9 cellular contexts compared by ENCODE assay signal in genomic region chr1:175338447-175339135, GRCh38.
DNase-seq lines count a peak whose midpoint lies in the region; ATAC-seq, FAIRE-seq and TF ChIP-seq lines count a peak whose summit lies in the region.
"Had no signal": no experiment of that assay in that cellular context is flagged by ENCODE, and none has a peak within 500 bp of the region (broad histone marks: within the 10 kb centered on the region; RNA-seq: fewer than 3 reads in every experiment).

No MANE protein-coding gene starts in this region.

- H3K9me3 ChIP-seq in mesenchymal stem cell (ENCODE audit: control insufficient read depth, low read length) (no peaks in the 10 kb centered on the region), thoracic aorta (no peaks in the 10 kb centered on the region)
- H3K9me3 ChIP-seq: thyroid gland had no signal

- no peak overlapping the region for H3K9ac ChIP-seq in mesenchymal stem cell (ENCODE audit: low read length)

- H3K4me3 ChIP-seq in mesenchymal stem cell (ENCODE audit: insufficient read depth in 1 of 2, low read depth in 1 of 2, low read length in 2 of 2): no peak overlapping the region
- no peak overlapping the region for H3K4me3 ChIP-seq in thoracic aorta
- H3K4me3 ChIP-seq: thyroid gland had no signal

- H3K14ac ChIP-seq in mesenchymal stem cell (ENCODE audit: low read length in 2 of 2): no peak overlapping the region

- FAIRE-seq in GM12891 (lab: Jason Lieb, UNC): peak; percentile 77

- peak; percentile 29 for DNase-seq in GM12891 (ENCODE audit: insufficient read length, low spot score)
- DNase-seq in RPMI8226: peak; percentile 64
- peak in 3 of 4 experiments; percentile 40 to 51 (median 41) for DNase-seq in activated naive CD4-positive, alpha-beta T cell (lab: John Stamatoyannopoulos, UW)
- peak; percentile 3 for DNase-seq in mesenchymal stem cell
- no peak for DNase-seq in thoracic aorta (ENCODE audit: low spot score)
- no peak for DNase-seq in NK-92 treated with Interleukin-12 subunit alpha and Interleukin-12 subunit beta, amount 100 ng/mL, for 24 hours (lab: John Stamatoyannopoulos, UW)
- DNase-seq in NCI-H146 (lab: John Stamatoyannopoulos, UW): no peak

- H3K4ac ChIP-seq in mesenchymal stem cell (ENCODE audit: low read depth in 1 of 2, low read length in 2 of 2): no peak overlapping the region

- H3K4me2 ChIP-seq in mesenchymal stem cell (ENCODE audit: low read length, poor library complexity, severe bottlenecking): no peak overlapping the region

- no peak overlapping the region for H2BK12ac ChIP-seq in mesenchymal stem cell (ENCODE audit: low read length in 2 of 2)

- TF ChIP-seq CTCF in thoracic aorta (IDR thresholded peaks at IDR 0.05): peak; percentile 34

- no peak overlapping the region for H2AK5ac ChIP-seq in mesenchymal stem cell (ENCODE audit: low read length, severe bottlenecking)

- H3K27me3 ChIP-seq in mesenchymal stem cell (ENCODE audit: control insufficient read depth in 1 of 2, insufficient read depth in 1 of 2, low read length in 2 of 2): peaks cover 0 to 4% of the 10 kb centered on the region in 2 experiments
- no peaks in the 10 kb centered on the region for H3K27me3 ChIP-seq in thoracic aorta (replicated peaks; ENCODE audit: insufficient read depth)
- H3K27me3 ChIP-seq: thyroid gland had no signal

- no peak overlapping the region for H4K91ac ChIP-seq in mesenchymal stem cell (ENCODE audit: low read length)

- H3K79me1 ChIP-seq in mesenchymal stem cell (replicated peaks; ENCODE audit: low read length, poor library complexity, severe bottlenecking): no peaks in the 10 kb centered on the region

- 40% methylated on average over 8 of the region's 12 CpGs for WGBS in mesenchymal stem cell

- no peak for TF ChIP-seq POLR2A in GM12891 (IDR thresholded peaks at IDR 0.05; ENCODE audit: low read depth, low read length)

- ATAC-seq in HG02798 (IDR thresholded peaks at IDR 0.05; ENCODE audit: poor library complexity, unreplicated experiment) (peak; percentile 91), thoracic aorta (ENCODE audit: insufficient number of reproducible peaks, low FRiP score, low read depth) (no peak)

- no peak overlapping the region for H3K18ac ChIP-seq in mesenchymal stem cell (ENCODE audit: low read depth in 1 of 2, low read length in 2 of 2)

- H3K27ac ChIP-seq in mesenchymal stem cell (ENCODE audit: low read length, poor library complexity, severe bottlenecking) (no peak overlapping the region), thoracic aorta (no peak overlapping the region)
- H3K27ac ChIP-seq: thyroid gland had no signal

- H3K23ac ChIP-seq in mesenchymal stem cell (ENCODE audit: low read length in 2 of 2): no peak overlapping the region

- no peak overlapping the region for H2BK15ac ChIP-seq in mesenchymal stem cell (ENCODE audit: low read depth, poor library complexity, severe bottlenecking)

- H4K8ac ChIP-seq in mesenchymal stem cell (ENCODE audit: low read length): no peak overlapping the region

- H2BK5ac ChIP-seq in mesenchymal stem cell (ENCODE audit: low read depth, low read length, poor library complexity, severe bottlenecking): no peak overlapping the region

- H3K36me3 ChIP-seq in mesenchymal stem cell (ENCODE audit: control insufficient read depth in 1 of 2, insufficient read depth in 2 of 2, low read depth in 1 of 2, low read length in 2 of 2): no peaks in the 10 kb centered on the region
- H3K36me3 ChIP-seq in thoracic aorta: no peaks in the 10 kb centered on the region
- H3K36me3 ChIP-seq: thyroid gland had no signal

- H3K4me1 ChIP-seq in mesenchymal stem cell (ENCODE audit: control insufficient read depth, insufficient read depth, low read depth, low read length): no peaks in the 10 kb centered on the region
- H3K4me1 ChIP-seq in thoracic aorta (ENCODE audit: control insufficient read depth in 1 of 2, low read depth in 2 of 2): no peaks in the 10 kb centered on the region
- H3K4me1 ChIP-seq: thyroid gland had no signal

- H2BK120ac ChIP-seq in mesenchymal stem cell (ENCODE audit: low read depth, low read length): no peak overlapping the region

- no peak overlapping the region for H2AFZ ChIP-seq in mesenchymal stem cell (ENCODE audit: low read depth, low read length)

TF ChIP-seq in GM12891, 5 proteins besides CTCF, POLR2A, EP300 and RAD21:
- TF ChIP-seq TAF1 (IDR thresholded peaks at IDR 0.05; ENCODE audit: low read depth, low read length) (no peak), POLR2AphosphoS5 (IDR thresholded peaks at IDR 0.05; ENCODE audit: low read depth, low read length) (no peak), SPI1 (IDR thresholded peaks at IDR 0.05; ENCODE audit: low read depth, low read length) (no peak), POU2F2 (IDR thresholded peaks at IDR 0.05; ENCODE audit: low read depth, low read length) (no peak), PAX5 (IDR thresholded peaks at IDR 0.05; ENCODE audit: insufficient read depth, low read length, severe bottlenecking) (no peak)
TF ChIP-seq in GM12891: peak in this region for 0.

Comparison
In these comparisons a context has a peak if more than half of its experiments do, and no peak if none do; other contexts are left out.
1. DNase-seq: peak in GM12891 (single experiment), RPMI8226 (single experiment), activated naive CD4-positive, alpha-beta T cell (3 of 4) and mesenchymal stem cell (single experiment); none in thoracic aorta (single experiment), NK-92 treated with Interleukin-12 subunit alpha and Interleukin-12 subunit beta, amount 100 ng/mL, for 24 hours (single experiment) and NCI-H146 (single experiment).